ENCODE assay signal across 17 cellular contexts in the genomic region with DNA sequence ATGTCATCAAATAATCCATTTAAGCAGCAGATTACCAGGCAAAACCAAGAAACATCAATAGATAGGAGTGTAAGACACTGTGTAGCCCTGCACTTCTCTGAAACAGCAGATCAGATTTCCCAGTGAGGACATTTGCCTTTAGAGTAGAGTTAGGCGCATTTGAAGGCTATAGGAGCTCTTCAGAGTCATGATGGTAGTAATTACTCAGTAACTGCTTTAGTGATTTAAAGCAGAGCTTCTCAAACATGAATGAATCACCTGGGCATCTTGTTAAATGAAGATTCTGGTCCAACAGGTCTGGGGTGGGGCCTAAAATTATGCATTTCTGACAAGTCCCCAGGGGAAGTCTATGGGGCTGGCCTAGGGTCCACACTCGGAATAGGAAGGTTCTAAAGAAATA. TPM values are rescaled to one million over a fixed set of nuclear protein-coding genes. Genes with fewer than 3 reads are reported as not detected.
A peak's percentile ranks its signal among the peaks of the same experiment; 100 is the strongest.
DNase-seq lines count a peak whose midpoint lies in the region; ATAC-seq and TF ChIP-seq lines count a peak whose summit lies in the region.
"Had no signal": no experiment of that assay in that cellular context is flagged by ENCODE, and none has a peak within 500 bp of the region (broad histone marks: within the 10 kb centered on the region; RNA-seq: fewer than 3 reads in every experiment).

No MANE protein-coding gene starts in this region.

- CTCF ChIA-PET in PC-9 (lab: Charles Lee), result no interaction called here

- BruUV-seq in PC-9 (replicated peaks; lab: Mats Ljungman, UMichigan), result no TSS peak

- POLR2A ChIA-PET in PC-9 (lab: Charles Lee; ENCODE audit: unreplicated experiment), result no interaction called here

- H3K4me3 ChIP-seq in PC-9, result no peak overlapping the region
- H3K4me3 ChIP-seq in hepatocyte, result no peak overlapping the region
- H3K4me3 ChIP-seq in smooth muscle cell, result no peak overlapping the region
- H3K4me3 ChIP-seq: BLaER1 treated with 17β-estradiol and CSF1 and Interleukin-3, amounts not matched to agents 10 nM and 100 nM had no signal

- H3K79me2 ChIP-seq in PC-9 (ENCODE audit: low read depth), result peaks cover 8% of the 10 kb centered on the region
- H3K79me2 ChIP-seq in hepatocyte, result peaks cover 26% of the 10 kb centered on the region
- no peaks in the 10 kb centered on the region for H3K79me2 ChIP-seq in smooth muscle cell (ENCODE audit: low read depth)

- H3K4me1 ChIP-seq in PC-9 (replicated peaks; ENCODE audit: insufficient read depth), result peaks cover 21% of the 10 kb centered on the region
- peaks cover 18% of the 10 kb centered on the region for H3K4me1 ChIP-seq in hepatocyte (ENCODE audit: insufficient read depth)
- no peaks in the 10 kb centered on the region for H3K4me1 ChIP-seq in smooth muscle cell (ENCODE audit: low read depth)
- H3K4me1 ChIP-seq: BLaER1 treated with 17β-estradiol and CSF1 and Interleukin-3, amounts not matched to agents 10 nM and 100 nM had no signal

- H3K9me3 ChIP-seq in PC-9 (ENCODE audit: insufficient read depth, low read depth), result no peaks in the 10 kb centered on the region
- H3K9me3 ChIP-seq in hepatocyte (ENCODE audit: low read depth), result no peaks in the 10 kb centered on the region
- H3K9me3 ChIP-seq in smooth muscle cell (replicated peaks; ENCODE audit: low read depth), result no peaks in the 10 kb centered on the region
- H3K9me3 ChIP-seq: BLaER1 treated with 17β-estradiol and CSF1 and Interleukin-3, amounts not matched to agents 10 nM and 100 nM; SK-N-SH had no signal

- no peak for TF ChIP-seq CTCF in PC-9 (conservative IDR thresholded peaks at IDR 0.05)
- no peak for TF ChIP-seq CTCF in hepatocyte (IDR thresholded peaks at IDR 0.05; ENCODE audit: poor library complexity)
- no peak for TF ChIP-seq CTCF in smooth muscle cell (IDR thresholded peaks at IDR 0.05; ENCODE audit: borderline replicate concordance, insufficient read depth, poor library complexity, severe bottlenecking)

- intact Hi-C loops in PC-9 (cut with micrococcal nuclease; ENCODE audit: unreplicated experiment), result no loop called here

- H2AFZ ChIP-seq in PC-9 (no peak overlapping the region), hepatocyte (no peak overlapping the region), smooth muscle cell (ENCODE audit: low read depth) (no peak overlapping the region)

- no peaks in the 10 kb centered on the region for H4K20me1 ChIP-seq in PC-9 (ENCODE audit: insufficient read depth)
- no peaks in the 10 kb centered on the region for H4K20me1 ChIP-seq in hepatocyte (ENCODE audit: insufficient read depth, poor library complexity, severe bottlenecking)
- no peaks in the 10 kb centered on the region for H4K20me1 ChIP-seq in smooth muscle cell (ENCODE audit: low read depth)
- H4K20me1 ChIP-seq: BLaER1 treated with 17β-estradiol and CSF1 and Interleukin-3, amounts not matched to agents 10 nM and 100 nM had no signal

- WGBS in hepatocyte (ENCODE audit: low lambda C conversion rate, missing lambda C conversion rate), result 24% methylated on average over 2 of the region's 2 CpGs
- WGBS in smooth muscle cell (ENCODE audit: low lambda C conversion rate), result 40% methylated on average over 2 of the region's 2 CpGs

- 0 out of 2 replicates have a peak overlapping the region, but pooled peaks have one; percentile 2 for H3K4me2 ChIP-seq in PC-9
- H3K4me2 ChIP-seq in hepatocyte, result no peak overlapping the region
- peak overlapping the region; percentile 47 for H3K4me2 ChIP-seq in smooth muscle cell
- H3K4me2 ChIP-seq: BLaER1 treated with 17β-estradiol and CSF1 and Interleukin-3, amounts not matched to agents 10 nM and 100 nM; SK-N-SH had no signal

- peak overlapping the region; percentile 35 for H3K9ac ChIP-seq in smooth muscle cell (ENCODE audit: low read depth)
- H3K9ac ChIP-seq: BLaER1 treated with 17β-estradiol and CSF1 and Interleukin-3, amounts not matched to agents 10 nM and 100 nM; SK-N-SH had no signal

- H3K27me3 ChIP-seq in PC-9 (ENCODE audit: insufficient read depth, low read depth), result no peaks in the 10 kb centered on the region
- no peaks in the 10 kb centered on the region for H3K27me3 ChIP-seq in hepatocyte
- no peaks in the 10 kb centered on the region for H3K27me3 ChIP-seq in smooth muscle cell (ENCODE audit: low read depth)
- H3K27me3 ChIP-seq: BLaER1 treated with 17β-estradiol and CSF1 and Interleukin-3, amounts not matched to agents 10 nM and 100 nM had no signal

- H3K9me2 ChIP-seq in PC-9 (ENCODE audit: insufficient read depth), result no peaks in the 10 kb centered on the region
- no peaks in the 10 kb centered on the region for H3K9me2 ChIP-seq in hepatocyte (replicated peaks; ENCODE audit: insufficient read depth)
- H3K9me2 ChIP-seq: SK-N-SH had no signal

- H3F3A ChIP-seq in PC-9 (ENCODE audit: insufficient read depth, low read depth) (peaks cover 6% of the 10 kb centered on the region), smooth muscle cell (ENCODE audit: low read depth) (no peaks in the 10 kb centered on the region)

- ATAC-seq in GM18502 (IDR thresholded peaks at IDR 0.05; ENCODE audit: poor library complexity, unreplicated experiment), result no peak

- DNase-seq in NCI-H748 (lab: John Stamatoyannopoulos, UW; ENCODE audit: unreplicated experiment) (peak; percentile 69), NCI-H748 treated with DMSO at 0.1 percent for 48 hours (lab: John Stamatoyannopoulos, UW) (no peak), PC-9 (peak in 1 of 2 experiments; percentile 38), hepatocyte (ENCODE audit: low spot score) (peak; percentile 53), smooth muscle cell (lab: John Stamatoyannopoulos, UW; ENCODE audit: unreplicated experiment) (no peak), NCI-H2171 treated with DMSO at 0.1 percent for 48 hours (lab: John Stamatoyannopoulos, UW) (no peak)
- no peak for DNase-seq in stimulated activated CD8-positive, alpha-beta memory T cell treated with anti-CD3 and anti-CD28 coated beads, Interleukin-4, amount 100 ng/mL, for 48 hours
- DNase-seq: DMS 273 treated with DMSO at 0.1 percent for 48 hours, IMR-90, MV-4-11, NCI-H2107, NCI-H510A, Right ventricle myocardium superior, SK-N-SH had no signal

- H3K27ac ChIP-seq in PC-9, result no peak overlapping the region
- H3K27ac ChIP-seq in hepatocyte, result peak overlapping the region; percentile 69
- H3K27ac ChIP-seq in smooth muscle cell (ENCODE audit: low read depth), result peak overlapping the region; percentile 75
- H3K27ac ChIP-seq: BLaER1 treated with 17β-estradiol and CSF1 and Interleukin-3, amounts not matched to agents 10 nM and 100 nM had no signal

- no peaks in the 10 kb centered on the region; the same call in 1 of the 2 replicates for H3K36me3 ChIP-seq in PC-9 (ENCODE audit: low read depth)
- no peaks in the 10 kb centered on the region for H3K36me3 ChIP-seq in hepatocyte (replicated peaks; ENCODE audit: insufficient read depth, low read depth)
- H3K36me3 ChIP-seq in smooth muscle cell (ENCODE audit: low read depth), result no peaks in the 10 kb centered on the region
- H3K36me3 ChIP-seq: BLaER1 treated with 17β-estradiol and CSF1 and Interleukin-3, amounts not matched to agents 10 nM and 100 nM had no signal

RNA-seq across cellular contexts. Expression of a gene that starts 36.9 kb away (rescaled TPM):
- total RNA-seq in PC-9 (2021), result 9.7 and 11.2 TPM in 2 replicates
- total RNA-seq in hepatocyte, result 60.0 and 66.4 TPM in 2 replicates
- polyA plus RNA-seq in hepatocyte, result 26.8 and 28.1 TPM in 2 replicates
- total RNA-seq in smooth muscle cell, result 14.3 and 43.8 TPM in 2 replicates
- 5.6 and 11.2 TPM in 2 replicates for polyA plus RNA-seq in smooth muscle cell
- total RNA-seq: A172 had no signal
- polyA plus RNA-seq: IMR-90 had no signal

Comparison
In these comparisons a context has a peak if more than half of its experiments do, and no peak if none do; other contexts are left out.
1. DNase-seq: peak in NCI-H748 (single experiment) and hepatocyte (single experiment); none in NCI-H748 treated with DMSO at 0.1 percent for 48 hours (single experiment), smooth muscle cell (single experiment), NCI-H2171 treated with DMSO at 0.1 percent for 48 hours (single experiment) and stimulated activated CD8-positive, alpha-beta memory T cell treated with anti-CD3 and anti-CD28 coated beads, Interleukin-4, amount 100 ng/mL, for 48 hours (single experiment).